ENCODE assay signal across 28 cellular contexts in the genomic region with DNA sequence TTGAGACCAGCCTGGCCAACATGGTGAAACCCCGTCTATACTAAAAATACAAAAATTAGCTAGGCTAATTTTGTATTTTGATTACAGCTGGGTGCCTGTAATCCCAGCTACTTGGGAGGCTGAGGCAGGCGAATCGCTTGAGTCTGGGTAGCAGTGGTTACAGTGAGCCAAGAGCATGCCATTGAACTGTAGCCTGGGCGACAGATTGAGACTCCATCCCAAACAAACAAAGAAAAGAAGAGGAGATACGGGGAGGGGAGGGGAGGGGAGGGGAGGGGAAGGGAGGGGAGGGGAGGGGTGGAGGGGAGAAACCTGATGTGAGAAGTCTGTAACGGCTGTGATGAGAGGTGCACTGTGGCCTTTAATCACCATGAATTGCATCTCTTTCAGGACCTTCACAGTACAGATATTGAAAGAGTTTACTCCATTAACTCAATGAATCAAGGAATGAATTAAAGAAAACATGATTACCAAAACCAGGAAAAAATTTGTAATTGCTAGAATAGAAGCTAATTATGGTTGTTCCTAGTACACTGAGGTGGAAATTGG.
"Had no signal": no experiment of that assay in that cellular context is flagged by ENCODE, and none has a peak within 500 bp of the region (broad histone marks: within the 10 kb centered on the region; RNA-seq: fewer than 3 reads in every experiment).

No MANE protein-coding gene starts in this region.

- H3K36me3 Mint-ChIP-seq: activated naive CD8-positive, alpha-beta T cell had no signal

- H3K4me3 Mint-ChIP-seq: activated CD8-positive, alpha-beta T cell treated with anti-CD3 and anti-CD28 coated beads for 36 hours; activated naive CD8-positive, alpha-beta T cell; activated T-cell treated with anti-CD3 and anti-CD28 coated beads, Interleukin-2, amount 50 U/mL, for 4 hours; activated T-helper 17 cell treated with anti-CD3 and anti-CD28 coated beads, Interleukin-2, amount 50 U/mL, for 72 hours; central memory CD8-positive, alpha-beta T cell; dendritic cell treated with granulocyte-macrophage colony-stimulating factor and Interleukin-4, amounts not matched to agents 40 ng/mL and 50 ng/mL, for 4 days; endodermal cell had no signal

- H3K9me3 Mint-ChIP-seq: activated CD8-positive, alpha-beta T cell treated with anti-CD3 and anti-CD28 coated beads for 36 hours; activated T-cell treated with anti-CD3 and anti-CD28 coated beads, Interleukin-2, amount 50 U/mL, for 4 hours; activated T-helper 17 cell treated with anti-CD3 and anti-CD28 coated beads, Interleukin-2, amount 50 U/mL, for 72 hours; endodermal cell had no signal

- H3K4me1 Mint-ChIP-seq: activated T-helper 17 cell treated with anti-CD3 and anti-CD28 coated beads, Interleukin-2, amount 50 U/mL, for 72 hours; central memory CD8-positive, alpha-beta T cell; endodermal cell had no signal

- H3K27ac ChIP-seq: brain microvascular endothelial cell, coronary artery, dorsolateral prefrontal cortex had no signal

- DNase-seq: activated CD4-positive, alpha-beta T cell treated with anti-CD3 and anti-CD28 coated beads for 1 hour; activated CD4-positive, alpha-beta T cell treated with anti-CD3 and anti-CD28 coated beads for 48 hours; activated CD4-positive, alpha-beta T cell treated with anti-CD3 and anti-CD28 coated beads, Interleukin-2, amount 50 U/mL, for 1 hour; activated CD4-positive, alpha-beta T cell treated with anti-CD3 and anti-CD28 coated beads, Interleukin-2, amount 50 U/mL, for 48 hours; activated CD8-positive, alpha-beta memory T cell treated with anti-CD3 and anti-CD28 coated beads for 24 hours; activated CD8-positive, alpha-beta T cell treated with anti-CD3 and anti-CD28 coated beads for 36 hours; activated effector memory CD4-positive, alpha-beta T cell treated with Interleukin-2 at 50 U/mL for 16 hours; activated gamma-delta T cell treated with Interleukin-2 at 50 U/mL for 16 hours; activated naive CD4-positive, alpha-beta T cell treated with anti-CD3 and anti-CD28 coated beads, Interleukin-2, amount 50 U/mL, for 16 hours; activated naive CD4-positive, alpha-beta T cell treated with Interleukin-2 at 50 U/mL for 16 hours; activated T-cell treated with anti-CD3 and anti-CD28 coated beads, Interleukin-2, amount 50 U/mL, for 4 hours; amniotic stem cell; anterior cingulate cortex; brain microvascular endothelial cell; dorsolateral prefrontal cortex; effector memory CD4-positive, alpha-beta T cell; endodermal cell; foreskin fibroblast; head of caudate nucleus; hippocampal formation had no signal

- H3K36me3 ChIP-seq: brain microvascular endothelial cell had no signal

- ATAC-seq: activated CD8-positive, alpha-beta T cell treated with anti-CD3 and anti-CD28 coated beads for 36 hours; activated T-cell treated with anti-CD3 and anti-CD28 coated beads, Interleukin-2, amount 50 U/mL, for 4 hours; activated T-helper 17 cell treated with anti-CD3 and anti-CD28 coated beads, Interleukin-2, amount 50 U/mL, for 72 hours; esophagus mucosa had no signal

- FAIRE-seq: astrocyte, bronchial epithelial cell had no signal

- H3K27me3 Mint-ChIP-seq: activated CD8-positive, alpha-beta T cell treated with anti-CD3 and anti-CD28 coated beads for 36 hours; activated naive CD8-positive, alpha-beta T cell; activated T-helper 17 cell treated with anti-CD3 and anti-CD28 coated beads, Interleukin-2, amount 50 U/mL, for 72 hours; central memory CD8-positive, alpha-beta T cell; dendritic cell treated with granulocyte-macrophage colony-stimulating factor and Interleukin-4, amounts not matched to agents 40 ng/mL and 50 ng/mL, for 4 days had no signal

- H3K27me3 ChIP-seq: brain microvascular endothelial cell, dorsolateral prefrontal cortex had no signal

- H3K27ac Mint-ChIP-seq: activated CD8-positive, alpha-beta T cell treated with anti-CD3 and anti-CD28 coated beads for 36 hours; activated naive CD8-positive, alpha-beta T cell; activated T-helper 17 cell treated with anti-CD3 and anti-CD28 coated beads, Interleukin-2, amount 50 U/mL, for 72 hours; dendritic cell treated with granulocyte-macrophage colony-stimulating factor and Interleukin-4, amounts not matched to agents 40 ng/mL and 50 ng/mL, for 4 days; endodermal cell had no signal

- H3K4me3 ChIP-seq: coronary artery, dorsolateral prefrontal cortex had no signal
